ENCODE assay signal across 25 cellular contexts in genomic region chr4:142528433-142528832, GRCh38.
DNase-seq lines count a peak whose midpoint lies in the region; ATAC-seq, FAIRE-seq and TF ChIP-seq lines count a peak whose summit lies in the region.
"Had no signal": no experiment of that assay in that cellular context is flagged by ENCODE, and none has a peak within 500 bp of the region (broad histone marks: within the 10 kb centered on the region; RNA-seq: fewer than 3 reads in every experiment).

No MANE protein-coding gene starts in this region.

- no peaks in the 10 kb centered on the region for H3K27me3 Mint-ChIP-seq in neural progenitor cell (ENCODE audit: insufficient read depth, low read depth)
- H3K27me3 Mint-ChIP-seq: CD4-positive, alpha-beta memory T cell had no signal

- FAIRE-seq in bronchial epithelial cell (lab: Jason Lieb, UNC): no peak
- FAIRE-seq: A549, H54, HTR-8/SVneo, K562 had no signal

- peaks cover 3% of the 10 kb centered on the region for H3K4me1 Mint-ChIP-seq in neural progenitor cell

- TF ChIP-seq CTCF in DND-41 (IDR thresholded peaks at IDR 0.05; ENCODE audit: borderline replicate concordance, extremely low read depth, low read length, poor library complexity, severe bottlenecking): no peak
- no peak for TF ChIP-seq CTCF in bronchial epithelial cell (IDR thresholded peaks at IDR 0.05; ENCODE audit: insufficient read depth, low read length, severe bottlenecking)
- TF ChIP-seq CTCF in neural progenitor cell (IDR thresholded peaks at IDR 0.05): no peak

- in situ Hi-C loops in GM23248 (cut with MboI): no loop called here

- H3K9me3 Mint-ChIP-seq in neural progenitor cell: no peaks in the 10 kb centered on the region
- H3K9me3 Mint-ChIP-seq: CD4-positive, alpha-beta memory T cell had no signal

- H3K9ac ChIP-seq in DND-41 (ENCODE audit: low read depth, low read length) (no peak overlapping the region), GM23248 (no peak overlapping the region), neural progenitor cell (no peak overlapping the region)
- H3K9ac ChIP-seq: BLaER1 treated with 17β-estradiol and CSF1 and Interleukin-3, amounts not matched to agents 10 nM and 100 nM had no signal

- H3K27me3 ChIP-seq in DND-41 (ENCODE audit: insufficient read depth, low read length, poor library complexity): no peaks in the 10 kb centered on the region
- no peaks in the 10 kb centered on the region for H3K27me3 ChIP-seq in GM23248 (replicated peaks; ENCODE audit: insufficient read depth)
- H3K27me3 ChIP-seq in bronchial epithelial cell (ENCODE audit: control insufficient read depth, insufficient read depth, low read length): no peaks in the 10 kb centered on the region
- no peaks in the 10 kb centered on the region for H3K27me3 ChIP-seq in neural progenitor cell
- H3K27me3 ChIP-seq: BLaER1 treated with 17β-estradiol and CSF1 and Interleukin-3, amounts not matched to agents 10 nM and 100 nM had no signal

- no peaks in the 10 kb centered on the region for H3K79me2 ChIP-seq in DND-41 (ENCODE audit: insufficient read depth, low read length)
- H3K79me2 ChIP-seq in GM23248 (ENCODE audit: insufficient read depth): no peaks in the 10 kb centered on the region
- no peaks in the 10 kb centered on the region for H3K79me2 ChIP-seq in neural progenitor cell (ENCODE audit: low read depth)

- H3K4me1 ChIP-seq in DND-41 (ENCODE audit: insufficient read depth, low read length): no peaks in the 10 kb centered on the region
- H3K4me1 ChIP-seq in GM23248 (ENCODE audit: insufficient read depth): peaks cover 5% of the 10 kb centered on the region; the same call in 1 of the 2 replicates
- no peaks in the 10 kb centered on the region for H3K4me1 ChIP-seq in neural progenitor cell
- H3K4me1 ChIP-seq: A549 had no signal

- no peaks in the 10 kb centered on the region for H3K36me3 ChIP-seq in DND-41 (ENCODE audit: insufficient read depth, low read length)
- no peaks in the 10 kb centered on the region for H3K36me3 ChIP-seq in GM23248 (ENCODE audit: low read depth)
- H3K36me3 ChIP-seq in bronchial epithelial cell (ENCODE audit: control insufficient read depth, insufficient read depth, low read length): no peaks in the 10 kb centered on the region
- H3K36me3 ChIP-seq in neural progenitor cell: no peaks in the 10 kb centered on the region
- H3K36me3 ChIP-seq: BLaER1 treated with 17β-estradiol and CSF1 and Interleukin-3, amounts not matched to agents 10 nM and 100 nM had no signal

- H3K27ac ChIP-seq in DND-41 (ENCODE audit: low read length) (no peak overlapping the region), GM23248 (no peak overlapping the region), neural progenitor cell (no peak overlapping the region)
- H3K27ac ChIP-seq: A549; BLaER1 treated with 17β-estradiol and CSF1 and Interleukin-3, amounts not matched to agents 10 nM and 100 nM; RWPE1 had no signal

- DNase-seq in DND-41 (no peak), GM23248 (peak; percentile 20), bronchial epithelial cell (ENCODE audit: low read depth) (peak; percentile 75), iris pigment epithelial cell (ENCODE audit: low read depth) (peak; percentile 7), cerebellum (ENCODE audit: low spot score) (no peak), neural progenitor cell (ENCODE audit: low spot score) (no peak)
- DNase-seq: CD4-positive, alpha-beta memory T cell; COR-L47; DMS53; Kasumi-1; NCI-H1105 treated with DMSO at 0.1 percent for 48 hours; NCI-H146; NCI-H2029 treated with DMSO at 0.1 percent for 48 hours; NCI-H2227 treated with DMSO at 0.1 percent for 48 hours; NCI-H526 treated with DMSO at 0.1 percent for 48 hours; SHP77 had no signal

- H3K27ac Mint-ChIP-seq in neural progenitor cell: no peak overlapping the region
- H3K27ac Mint-ChIP-seq: CD4-positive, alpha-beta memory T cell had no signal

- 97 to 100% methylated on average over 1 of the region's 1 CpG for WGBS in GM23248 (ENCODE audit: low coverage in 1 of 2, low lambda C conversion rate in 2 of 2, missing lambda C conversion rate in 2 of 2), 2 experiments

- H3K36me3 Mint-ChIP-seq in neural progenitor cell: no peaks in the 10 kb centered on the region
- H3K36me3 Mint-ChIP-seq: CD4-positive, alpha-beta memory T cell had no signal

- H3K9me2 ChIP-seq in GM23248 (ENCODE audit: insufficient read depth): no peaks in the 10 kb centered on the region

- no peak overlapping the region for H3K4me3 Mint-ChIP-seq in neural progenitor cell
- H3K4me3 Mint-ChIP-seq: CD4-positive, alpha-beta memory T cell had no signal

- H3K9me3 ChIP-seq in DND-41 (ENCODE audit: insufficient read depth, low read length, severe bottlenecking): no peaks in the 10 kb centered on the region
- no peaks in the 10 kb centered on the region for H3K9me3 ChIP-seq in GM23248 (ENCODE audit: low read depth)
- no peaks in the 10 kb centered on the region for H3K9me3 ChIP-seq in neural progenitor cell (ENCODE audit: low read depth)
- H3K9me3 ChIP-seq: A549; BLaER1 treated with 17β-estradiol and CSF1 and Interleukin-3, amounts not matched to agents 10 nM and 100 nM had no signal

- peaks cover under 1% of the 10 kb centered on the region; the same call in 1 of the 2 replicates for H3F3A ChIP-seq in GM23248 (ENCODE audit: insufficient read depth)
- H3F3A ChIP-seq in neural progenitor cell (ENCODE audit: low read depth): no peaks in the 10 kb centered on the region

- H3K4me2 ChIP-seq in DND-41 (ENCODE audit: insufficient read depth, low read length): no peak overlapping the region
- no peak overlapping the region for H3K4me2 ChIP-seq in GM23248 (ENCODE audit: unreplicated experiment)
- no peak overlapping the region for H3K4me2 ChIP-seq in neural progenitor cell
- H3K4me2 ChIP-seq: A549; BLaER1 treated with 17β-estradiol and CSF1 and Interleukin-3, amounts not matched to agents 10 nM and 100 nM had no signal

- H4K20me1 ChIP-seq in DND-41 (ENCODE audit: insufficient read depth, low read length) (no peaks in the 10 kb centered on the region), GM23248 (ENCODE audit: insufficient read depth) (no peaks in the 10 kb centered on the region), neural progenitor cell (ENCODE audit: low read depth) (no peaks in the 10 kb centered on the region)
- H4K20me1 ChIP-seq: BLaER1 treated with 17β-estradiol and CSF1 and Interleukin-3, amounts not matched to agents 10 nM and 100 nM had no signal

- H2AFZ ChIP-seq in DND-41 (ENCODE audit: low read depth, low read length): no peak overlapping the region
- H2AFZ ChIP-seq in GM23248: no peak overlapping the region
- H2AFZ ChIP-seq in neural progenitor cell (replicated peaks): no peak overlapping the region

- H3K4me3 ChIP-seq in DND-41 (ENCODE audit: low read depth in 1 of 2, low read length in 2 of 2) (no peak overlapping the region), GM23248 (no peak overlapping the region), bronchial epithelial cell (ENCODE audit: low read depth, low read length) (no peak overlapping the region), neural progenitor cell (no peak overlapping the region)
- H3K4me3 ChIP-seq: A549; BLaER1 treated with 17β-estradiol and CSF1 and Interleukin-3, amounts not matched to agents 10 nM and 100 nM; K562 had no signal

- ATAC-seq in DND-41 (ENCODE audit: insufficient read depth, low read depth) (0 out of 3 replicates have a peak, but pooled peaks have one; percentile 19), GM21576 (IDR thresholded peaks at IDR 0.05; ENCODE audit: unreplicated experiment) (no peak), GM21786 (IDR thresholded peaks at IDR 0.05; ENCODE audit: unreplicated experiment) (no peak)
- ATAC-seq: A549, K562, Panc1 had no signal

Comparison
In these comparisons a context has a peak if more than half of its experiments do, and no peak if none do; other contexts are left out.
1. DNase-seq: peak in GM23248 (single experiment), bronchial epithelial cell (single experiment) and iris pigment epithelial cell (single experiment); none in DND-41 (single experiment), cerebellum (single experiment) and neural progenitor cell (single experiment).